ENCODE assay signal across 8 cellular contexts in genomic region chr3:48739617-48739954, GRCh38. TPM values are rescaled to one million over a fixed set of nuclear protein-coding genes. Genes with fewer than 3 reads are reported as not detected.
DNase-seq lines count a peak whose midpoint lies in the region; ATAC-seq, FAIRE-seq and TF ChIP-seq lines count a peak whose summit lies in the region.

No MANE protein-coding gene starts in this region.

- no peaks in the 10 kb centered on the region for H3K9me1 ChIP-seq in keratinocyte (ENCODE audit: control insufficient read depth, extremely low read depth, insufficient read depth, low read length)

- H3K9me2 ChIP-seq in PC-3 (replicated peaks; ENCODE audit: low read length) = no peaks in the 10 kb centered on the region

- H2AFZ ChIP-seq in PC-3 (ENCODE audit: low read length) (peak overlapping the region; percentile 77), keratinocyte (ENCODE audit: control insufficient read depth, low read length) (peak overlapping the region; percentile 5)

- intact Hi-C loops in PC-3 (cut with micrococcal nuclease) = no loop called here

- H3K36me3 ChIP-seq in PC-3 (ENCODE audit: low read depth, low read length) (no peaks in the 10 kb centered on the region), keratinocyte (ENCODE audit: control insufficient read depth in 2 of 2, extremely low read depth in 1 of 2, insufficient read depth in 2 of 2, low read length in 2 of 2) (no peaks in the 10 kb centered on the region)

- DNase-seq in PC-3 (no peak), keratinocyte (ENCODE audit: low read depth, low spot score) (no peak), D341Med (ENCODE audit: low spot score) (no peak)
- no peak for DNase-seq in stimulated activated effector memory CD8-positive, alpha-beta T cell treated with anti-CD3 and anti-CD28 coated beads, Interleukin-12 subunit alpha, Interleukin-12 subunit beta, amount 100 ng/mL, for 72 hours (ENCODE audit: low spot score in 2 of 2)

- H3K9me3 Mint-ChIP-seq in stimulated activated effector memory CD8-positive, alpha-beta T cell treated with anti-CD3 and anti-CD28 coated beads, Interleukin-12 subunit alpha, Interleukin-12 subunit beta, amount 100 ng/mL, for 72 hours = no peaks in the 10 kb centered on the region

- TF ChIP-seq CTCF in PC-3 (conservative IDR thresholded peaks at IDR 0.05; ENCODE audit: low read depth, low read length) (no peak), keratinocyte (optimal IDR thresholded peaks at IDR 0.05 in 1 of 3, IDR thresholded peaks at IDR 0.05 in 1 of 3, conservative IDR thresholded peaks at IDR 0.05 in 1 of 3; ENCODE audit: extremely low read depth in 1 of 3, insufficient read depth in 2 of 3, low read length in 3 of 3) (no peak)

- no TSS peak for BruUV-seq in PC-3 (replicated peaks; lab: Mats Ljungman, UMichigan)

- no peak overlapping the region for H3K27ac Mint-ChIP-seq in stimulated activated effector memory CD8-positive, alpha-beta T cell treated with anti-CD3 and anti-CD28 coated beads, Interleukin-12 subunit alpha, Interleukin-12 subunit beta, amount 100 ng/mL, for 72 hours

- H3K27ac ChIP-seq in PC-3 (ENCODE audit: low read length) = no peak overlapping the region
- no peak overlapping the region for H3K27ac ChIP-seq in keratinocyte (ENCODE audit: control insufficient read depth, insufficient read depth, low read length)

- POLR2A ChIA-PET in PC-3 (lab: Charles Lee; ENCODE audit: unreplicated experiment) = interaction anchor here (0.6 kb wide), 3 partner anchors 11 to 131 kb away, joined by 3 read pairs; no protein-coding TSS in a partner anchor

- H3F3A ChIP-seq in PC-3 (ENCODE audit: low read length, unreplicated experiment) = no peaks in the 10 kb centered on the region

- ATAC-seq in GM21360 (IDR thresholded peaks at IDR 0.05; ENCODE audit: unreplicated experiment) (peak; percentile 22), PC-3 (no peak), GM18861 (IDR thresholded peaks at IDR 0.05; ENCODE audit: unreplicated experiment) (no peak), GM19467 (IDR thresholded peaks at IDR 0.05; ENCODE audit: unreplicated experiment) (no peak), HG03280 (IDR thresholded peaks at IDR 0.05; ENCODE audit: unreplicated experiment) (no peak)
- ATAC-seq in stimulated activated effector memory CD8-positive, alpha-beta T cell treated with anti-CD3 and anti-CD28 coated beads, Interleukin-12 subunit alpha, Interleukin-12 subunit beta, amount 100 ng/mL, for 72 hours = peak; percentile 25

- no peaks in the 10 kb centered on the region for H3K27me3 ChIP-seq in PC-3 (ENCODE audit: low read length)
- H3K27me3 ChIP-seq in keratinocyte (ENCODE audit: control insufficient read depth, extremely low read depth, insufficient read depth, low read length) = no peaks in the 10 kb centered on the region

- H3K79me2 ChIP-seq in PC-3 (ENCODE audit: low read length) = no peaks in the 10 kb centered on the region
- no peaks in the 10 kb centered on the region for H3K79me2 ChIP-seq in keratinocyte (ENCODE audit: control insufficient read depth, insufficient read depth, low read length)

- H4K20me1 ChIP-seq in PC-3 (ENCODE audit: low read length) = no peaks in the 10 kb centered on the region
- no peaks in the 10 kb centered on the region for H4K20me1 ChIP-seq in keratinocyte (ENCODE audit: control insufficient read depth, extremely low read depth, insufficient read depth, low read length)

- no peaks in the 10 kb centered on the region for H3K9me3 ChIP-seq in PC-3 (ENCODE audit: low read length)
- H3K9me3 ChIP-seq in keratinocyte (ENCODE audit: control insufficient read depth, low read depth, low read length) = no peaks in the 10 kb centered on the region

- no peak for FAIRE-seq in keratinocyte (lab: Jason Lieb, UNC)

- H3K4me2 ChIP-seq in PC-3 (ENCODE audit: low read length) = peak overlapping the region; percentile 67; the same call in 1 of the 2 replicates
- no peak overlapping the region for H3K4me2 ChIP-seq in keratinocyte (ENCODE audit: control insufficient read depth, extremely low read depth, insufficient read depth, low read depth, low read length)

- dilution Hi-C loops in keratinocyte (cut with MboI; ENCODE audit: extremely low pct_ligation_motif_present, low sequenced_read_pairs) = no loop called here

- H3K9ac ChIP-seq in PC-3 (ENCODE audit: low read length) (no peak overlapping the region), keratinocyte (ENCODE audit: control insufficient read depth, extremely low read depth, insufficient read depth, low read length) (no peak overlapping the region)

- H3K4me3 Mint-ChIP-seq in stimulated activated effector memory CD8-positive, alpha-beta T cell treated with anti-CD3 and anti-CD28 coated beads, Interleukin-12 subunit alpha, Interleukin-12 subunit beta, amount 100 ng/mL, for 72 hours = no peak overlapping the region

- H3K4me1 ChIP-seq in PC-3 (ENCODE audit: insufficient read depth, low read length) (peaks cover 12% of the 10 kb centered on the region), keratinocyte (ENCODE audit: control insufficient read depth, extremely low read depth, insufficient read depth, low read length) (peaks cover 12% of the 10 kb centered on the region)

- no peaks in the 10 kb centered on the region for H3K4me1 Mint-ChIP-seq in stimulated activated effector memory CD8-positive, alpha-beta T cell treated with anti-CD3 and anti-CD28 coated beads, Interleukin-12 subunit alpha, Interleukin-12 subunit beta, amount 100 ng/mL, for 72 hours

- CTCF ChIA-PET in PC-3 (lab: Charles Lee) = interaction anchor here (0.5 to 1.6 kb wide), 9 partner anchors 16 to 211 kb away, joined by 3 to 11 read pairs (median 5); partner anchors contain the start of genes NCKIPSD and SLC26A6

- H3K4me3 ChIP-seq in PC-3 (ENCODE audit: low read length) (no peak overlapping the region), keratinocyte (ENCODE audit: control insufficient read depth in 2 of 3, extremely low read depth in 1 of 3, insufficient read depth in 2 of 3, low read depth in 1 of 3, low read length in 3 of 3) (no peak overlapping the region)

- no peaks in the 10 kb centered on the region for H3K36me3 Mint-ChIP-seq in stimulated activated effector memory CD8-positive, alpha-beta T cell treated with anti-CD3 and anti-CD28 coated beads, Interleukin-12 subunit alpha, Interleukin-12 subunit beta, amount 100 ng/mL, for 72 hours

RNA-seq across cellular contexts. Expression of gene IP6K2, which starts 22.6 kb away (rescaled TPM):
- total RNA-seq in PC-3 (2014; rRNA removed) = 88.1 and 102 TPM in 2 replicates
- polyA plus RNA-seq in keratinocyte = 94.3 to 124 TPM (median 110 TPM) in 3 replicates
- polyA plus RNA-seq in keratinocyte (2011; ENCODE audit: low read depth) = 186 TPM
- polyA plus RNA-seq in keratinocyte (2011; cell fraction: cytosol; rRNA removed) = 74.3 and 79.1 TPM in 2 replicates
- 355 and 366 TPM in 2 replicates for polyA plus RNA-seq in keratinocyte (2011; cell fraction: nucleus; rRNA removed)
- 68.9 and 155 TPM in 2 replicates for polyA plus RNA-seq in keratinocyte (2012; ENCODE audit: low replicate concordance)
- 43.5 to 87.9 TPM (median 66.8 TPM) in 3 replicates for polyA minus RNA-seq in keratinocyte
- 41.6 TPM for polyA minus RNA-seq in keratinocyte (2011; cell fraction: cytosol; rRNA and poly(A)+ RNA removed)
- 55.3 and 80.4 TPM in 2 replicates for polyA minus RNA-seq in keratinocyte (2011; cell fraction: nucleus; rRNA and poly(A)+ RNA removed)

RNA-seq across cellular contexts. Expression of gene NCKIPSD, which starts 53.9 kb away (rescaled TPM):
- 56.3 and 66.8 TPM in 2 replicates for total RNA-seq in PC-3 (2014; rRNA removed)
- polyA plus RNA-seq in keratinocyte = 9.8 to 15.8 TPM (median 10.5 TPM) in 3 replicates
- polyA plus RNA-seq in keratinocyte (2011; ENCODE audit: low read depth) = 5.3 TPM
- polyA plus RNA-seq in keratinocyte (2011; cell fraction: cytosol; rRNA removed) = 9.6 and 14.7 TPM in 2 replicates
- 19.2 and 24.2 TPM in 2 replicates for polyA plus RNA-seq in keratinocyte (2011; cell fraction: nucleus; rRNA removed)
- polyA plus RNA-seq in keratinocyte (2012; ENCODE audit: low replicate concordance) = 11.4 and 14.6 TPM in 2 replicates
- 15.0 to 44.8 TPM (median 21.1 TPM) in 3 replicates for polyA minus RNA-seq in keratinocyte
- 14.8 TPM for polyA minus RNA-seq in keratinocyte (2011; cell fraction: cytosol; rRNA and poly(A)+ RNA removed)
- 9.7 and 13.3 TPM in 2 replicates for polyA minus RNA-seq in keratinocyte (2011; cell fraction: nucleus; rRNA and poly(A)+ RNA removed)

Comparison
In these comparisons a context has a peak if more than half of its experiments do, and no peak if none do; other contexts are left out.
1. ATAC-seq: peak in GM21360 (single experiment) and stimulated activated effector memory CD8-positive, alpha-beta T cell treated with anti-CD3 and anti-CD28 coated beads, Interleukin-12 subunit alpha, Interleukin-12 subunit beta, amount 100 ng/mL, for 72 hours (single experiment); none in PC-3 (single experiment), GM18861 (single experiment), GM19467 (single experiment) and HG03280 (single experiment).